In genomic region chr1:93874025-93874651, GRCh38 we compare ENCODE assay signal across 9 cellular contexts. TPM values are rescaled to one million over a fixed set of nuclear protein-coding genes. Genes with fewer than 3 reads are reported as not detected.
DNase-seq lines count a peak whose midpoint lies in the region; ATAC-seq and TF ChIP-seq lines count a peak whose summit lies in the region.
"Had no signal": no experiment of that assay in that cellular context is flagged by ENCODE, and none has a peak within 500 bp of the region (broad histone marks: within the 10 kb centered on the region; RNA-seq: fewer than 3 reads in every experiment).

No MANE protein-coding gene starts in this region.

- no peak overlapping the region for H3K9ac ChIP-seq in Loucy (ENCODE audit: low read depth, low read length, poor library complexity, severe bottlenecking)

- peaks cover 42% of the 10 kb centered on the region for H3K36me3 Mint-ChIP-seq in memory B cell

- no peak overlapping the region for H2AFZ ChIP-seq in Loucy (ENCODE audit: low read length)

- H3K9me3 ChIP-seq in Loucy (ENCODE audit: insufficient read depth, low read depth, low read length) (no peaks in the 10 kb centered on the region), ascending aorta (no peaks in the 10 kb centered on the region)
- no peaks in the 10 kb centered on the region for H3K9me3 ChIP-seq in effector memory CD4-positive, alpha-beta T cell (ENCODE audit: control insufficient read depth, low read length)

- H3K27me3 ChIP-seq in Loucy (ENCODE audit: insufficient read depth, low read length, poor library complexity, severe bottlenecking): no peaks in the 10 kb centered on the region
- H3K27me3 ChIP-seq in ascending aorta: no peaks in the 10 kb centered on the region
- H3K27me3 ChIP-seq in effector memory CD4-positive, alpha-beta T cell (replicated peaks; ENCODE audit: control insufficient read depth, insufficient read depth, low read length, poor library complexity, severe bottlenecking): no peaks in the 10 kb centered on the region

- peaks cover 31% of the 10 kb centered on the region for H3K4me1 Mint-ChIP-seq in memory B cell

- H3K27me3 Mint-ChIP-seq in memory B cell: no peaks in the 10 kb centered on the region
- H3K27me3 Mint-ChIP-seq: activated naive CD8-positive, alpha-beta T cell treated with anti-CD3 and anti-CD28 coated beads, Interleukin-2, amount 10 ng/mL, durations not matched to agents 7 days and 5 days had no signal

- H3K27ac ChIP-seq in ascending aorta: no peak overlapping the region
- H3K27ac ChIP-seq in effector memory CD4-positive, alpha-beta T cell (ENCODE audit: insufficient read depth, low read length, poor library complexity, severe bottlenecking): no peak overlapping the region

- no peak overlapping the region for H3K4me3 Mint-ChIP-seq in memory B cell
- H3K4me3 Mint-ChIP-seq: activated naive CD8-positive, alpha-beta T cell treated with anti-CD3 and anti-CD28 coated beads, Interleukin-2, amount 10 ng/mL, durations not matched to agents 7 days and 5 days had no signal

- H3K79me2 ChIP-seq in Loucy (ENCODE audit: insufficient read depth, low read length): peaks cover 48% of the 10 kb centered on the region

- no peaks in the 10 kb centered on the region for H3K9me3 Mint-ChIP-seq in memory B cell
- H3K9me3 Mint-ChIP-seq: activated naive CD8-positive, alpha-beta T cell treated with anti-CD3 and anti-CD28 coated beads, Interleukin-2, amount 10 ng/mL, durations not matched to agents 7 days and 5 days had no signal

- H4K20me1 ChIP-seq in Loucy (ENCODE audit: insufficient read depth, low read length, poor library complexity, severe bottlenecking): peaks cover 47% of the 10 kb centered on the region

- no peaks in the 10 kb centered on the region for H3K9me2 ChIP-seq in Loucy (replicated peaks; ENCODE audit: low read depth, low read length)

- TF ChIP-seq CTCF in Loucy (conservative IDR thresholded peaks at IDR 0.05; ENCODE audit: low read length) (peak; percentile 75), ascending aorta (IDR thresholded peaks at IDR 0.05) (peak in 2 of 3 experiments; percentile 9 to 39)

- H3K4me2 ChIP-seq in Loucy (ENCODE audit: low read depth, low read length, poor library complexity, severe bottlenecking): peak overlapping the region; percentile 97

- H3K36me3 ChIP-seq in Loucy (ENCODE audit: insufficient read depth, low read length): peaks cover 71% of the 10 kb centered on the region
- peaks cover 63 to 83% of the 10 kb centered on the region in 2 donors for H3K36me3 ChIP-seq in ascending aorta
- H3K36me3 ChIP-seq in effector memory CD4-positive, alpha-beta T cell (ENCODE audit: control insufficient read depth, insufficient read depth, low read length): peaks cover 66% of the 10 kb centered on the region

- no peaks in the 10 kb centered on the region for H3F3A ChIP-seq in Loucy (ENCODE audit: low read depth)

- H3K4me3 ChIP-seq in Loucy (ENCODE audit: low read length, poor library complexity, severe bottlenecking) (no peak overlapping the region), ascending aorta (no peak overlapping the region)
- H3K4me3 ChIP-seq in effector memory CD4-positive, alpha-beta T cell (ENCODE audit: insufficient read depth, low read depth, low read length, poor library complexity, severe bottlenecking): no peak overlapping the region

- DNase-seq in NCI-H510A treated with DMSO at 0.1 percent for 48 hours (lab: John Stamatoyannopoulos, UW): peak; percentile 39
- no peak for DNase-seq in NCI-H510A (lab: John Stamatoyannopoulos, UW)
- no peak for DNase-seq in ascending aorta (ENCODE audit: low spot score in 2 of 2)
- DNase-seq in memory B cell (ENCODE audit: low spot score in 2 of 2): no peak
- no peak for DNase-seq in NCI-H748 treated with DMSO at 0.1 percent for 48 hours (lab: John Stamatoyannopoulos, UW)
- no peak for DNase-seq in effector memory CD4-positive, alpha-beta T cell
- DNase-seq in HuH-7 (ENCODE audit: low spot score): no peak
- DNase-seq: activated naive CD8-positive, alpha-beta T cell treated with anti-CD3 and anti-CD28 coated beads, Interleukin-2, amount 10 ng/mL, durations not matched to agents 7 days and 5 days had no signal

- intact Hi-C loops in ascending aorta (cut with DNase I): no loop called here

- H3K4me1 ChIP-seq in Loucy (ENCODE audit: insufficient read depth, low read length, poor library complexity, severe bottlenecking) (peaks cover 24% of the 10 kb centered on the region), ascending aorta (peaks cover 0 to 17% of the 10 kb centered on the region in 2 donors)
- H3K4me1 ChIP-seq in effector memory CD4-positive, alpha-beta T cell (ENCODE audit: control insufficient read depth, insufficient read depth, low read length, poor library complexity, severe bottlenecking): peaks cover 21% of the 10 kb centered on the region

- peak overlapping the region; percentile 71 for H3K27ac Mint-ChIP-seq in memory B cell

- no peak for ATAC-seq in memory B cell (ENCODE audit: low read depth)

RNA-seq across cellular contexts. Expression of gene DNTTIP2, which starts 4.9 kb away (rescaled TPM):
- total RNA-seq in ascending aorta: 27.1 TPM

RNA-seq across cellular contexts. Expression of gene GCLM, which starts 35.1 kb away (rescaled TPM):
- 3.3 TPM for total RNA-seq in ascending aorta
